In genomic region chr10:26432938-26433337, GRCh38 we compare ENCODE assay signal across 26 cellular contexts. TPM values are rescaled to one million over a fixed set of nuclear protein-coding genes. Genes with fewer than 3 reads are reported as not detected.
DNase-seq lines count a peak whose midpoint lies in the region; ATAC-seq, FAIRE-seq and TF ChIP-seq lines count a peak whose summit lies in the region.
"Had no signal": no experiment of that assay in that cellular context is flagged by ENCODE, and none has a peak within 500 bp of the region (broad histone marks: within the 10 kb centered on the region; RNA-seq: fewer than 3 reads in every experiment).

No MANE protein-coding gene starts in this region.

- H3K4me1 ChIP-seq in upper lobe of right lung = peaks cover 9% of the 10 kb centered on the region

- ATAC-seq in upper lobe of right lung (peak; percentile 78), HG02623 (IDR thresholded peaks at IDR 0.05; ENCODE audit: unreplicated experiment) (no peak), GM19351 (IDR thresholded peaks at IDR 0.05; ENCODE audit: unreplicated experiment) (no peak)
- ATAC-seq: left ventricle myocardium superior, right lobe of liver, T-helper 17 cell, WTC11 had no signal

- no peak for TF ChIP-seq CTCF in upper lobe of right lung (IDR thresholded peaks at IDR 0.05)

- no peaks in the 10 kb centered on the region for H3K9me3 Mint-ChIP-seq in immature natural killer cell
- H3K9me3 Mint-ChIP-seq: activated CD4-positive, alpha-beta memory T cell treated with anti-CD3 and anti-CD28 coated beads, Interleukin-2, amount 10 ng/mL, durations not matched to agents 7 days and 5 days; central memory CD8-positive, alpha-beta T cell had no signal

- peaks cover 40 to 43% of the 10 kb centered on the region in 2 donors for H3K4me1 Mint-ChIP-seq in immature natural killer cell

- H3K4me3 ChIP-seq in upper lobe of right lung = no peak overlapping the region
- H3K4me3 ChIP-seq: right lobe of liver, tibial nerve had no signal

- FAIRE-seq in RCC 7860 (lab: Jason Lieb, UNC) = no peak

- no peak overlapping the region for H3K4me3 Mint-ChIP-seq in immature natural killer cell
- H3K4me3 Mint-ChIP-seq: activated CD4-positive, alpha-beta memory T cell treated with anti-CD3 and anti-CD28 coated beads, Interleukin-2, amount 10 ng/mL, durations not matched to agents 7 days and 5 days; activated T-cell treated with anti-CD3 and anti-CD28 coated beads, Interleukin-2, amount 50 U/mL, for 24 hours; central memory CD8-positive, alpha-beta T cell; T-helper 17 cell; WTC11 had no signal

- no peaks in the 10 kb centered on the region for H3K36me3 ChIP-seq in upper lobe of right lung
- H3K36me3 ChIP-seq: right lobe of liver, tibial nerve had no signal

- no peaks in the 10 kb centered on the region for H3K9me3 ChIP-seq in upper lobe of right lung
- H3K9me3 ChIP-seq: right lobe of liver, tibial nerve had no signal

- DNase-seq in NOMO-1 (lab: John Stamatoyannopoulos, UW; ENCODE audit: unreplicated experiment in 2 of 2) = peak; percentile 35 to 55
- DNase-seq in NOMO-1 treated with dmso at 0.1 percent for 144 hours (lab: John Stamatoyannopoulos, UW; ENCODE audit: unreplicated experiment) = no peak
- DNase-seq in RCC 7860 (ENCODE audit: low spot score) = peak; percentile 12
- peak in 2 of 3 donors; percentile 33 to 37 for DNase-seq in immature natural killer cell
- no peak for DNase-seq in upper lobe of right lung
- no peak for DNase-seq in hippocampal formation (lab: John Stamatoyannopoulos, UW)
- DNase-seq: activated CD4-positive, alpha-beta memory T cell treated with anti-CD3 and anti-CD28 coated beads, Interleukin-2, amount 10 ng/mL, durations not matched to agents 7 days and 5 days; activated naive CD4-positive, alpha-beta T cell treated with Interleukin-2 at 50 U/mL for 16 hours; activated T-cell treated with anti-CD3 and anti-CD28 coated beads, Interleukin-2, amount 50 U/mL, for 24 hours; anterior cingulate cortex; DMS 273 treated with DMSO at 0.1 percent for 48 hours; left ventricle myocardium superior; NCI-H1105; NCI-H2081 treated with DMSO at 0.1 percent for 48 hours; NCI-H446 treated with DMSO at 0.1 percent for 48 hours; right lobe of liver; SHP77; T-helper 17 cell had no signal

- intact Hi-C loops in upper lobe of right lung (cut with DNase I) = no loop called here

- no peak overlapping the region for H3K27ac Mint-ChIP-seq in immature natural killer cell
- H3K27ac Mint-ChIP-seq: activated CD4-positive, alpha-beta memory T cell treated with anti-CD3 and anti-CD28 coated beads, Interleukin-2, amount 10 ng/mL, durations not matched to agents 7 days and 5 days; activated T-cell treated with anti-CD3 and anti-CD28 coated beads, Interleukin-2, amount 50 U/mL, for 24 hours; T-helper 17 cell; WTC11 had no signal

- no peaks in the 10 kb centered on the region for H3K27me3 ChIP-seq in upper lobe of right lung
- H3K27me3 ChIP-seq: right lobe of liver had no signal

- H3K27ac ChIP-seq in upper lobe of right lung = no peak overlapping the region
- H3K27ac ChIP-seq: 22Rv1, KMS-11, right lobe of liver, tibial nerve had no signal

- peaks cover 0 to 2% (median 0%) of the 10 kb centered on the region in 3 donors for H3K27me3 Mint-ChIP-seq in immature natural killer cell (ENCODE audit: low read depth in 3 of 3)
- H3K27me3 Mint-ChIP-seq: activated T-cell treated with anti-CD3 and anti-CD28 coated beads, Interleukin-2, amount 50 U/mL, for 24 hours; central memory CD8-positive, alpha-beta T cell; T-helper 17 cell had no signal

- H3K36me3 Mint-ChIP-seq in immature natural killer cell = peaks cover 0 to 4% (median 0%) of the 10 kb centered on the region in 3 donors
- H3K36me3 Mint-ChIP-seq: WTC11 had no signal

RNA-seq across cellular contexts. Expression of gene APBB1IP, which starts 5.2 kb away (rescaled TPM):
- polyA plus RNA-seq in immature natural killer cell = 10 to 100 TPM; 22.0 to 83.5 (median 29.8) TPM
- 19.2 TPM for total RNA-seq in upper lobe of right lung
- total RNA-seq: osteocyte had no signal

Comparison
In these comparisons a context has a peak if more than half of its experiments do, and no peak if none do; other contexts are left out.
1. DNase-seq: peak in NOMO-1 (2 of 2), RCC 7860 (single experiment) and immature natural killer cell (2 of 3); none in NOMO-1 treated with dmso at 0.1 percent for 144 hours (single experiment), upper lobe of right lung (single experiment) and hippocampal formation (0 of 2).